Comparison of ENCODE assay signal across 8 cellular contexts in the genomic region with DNA sequence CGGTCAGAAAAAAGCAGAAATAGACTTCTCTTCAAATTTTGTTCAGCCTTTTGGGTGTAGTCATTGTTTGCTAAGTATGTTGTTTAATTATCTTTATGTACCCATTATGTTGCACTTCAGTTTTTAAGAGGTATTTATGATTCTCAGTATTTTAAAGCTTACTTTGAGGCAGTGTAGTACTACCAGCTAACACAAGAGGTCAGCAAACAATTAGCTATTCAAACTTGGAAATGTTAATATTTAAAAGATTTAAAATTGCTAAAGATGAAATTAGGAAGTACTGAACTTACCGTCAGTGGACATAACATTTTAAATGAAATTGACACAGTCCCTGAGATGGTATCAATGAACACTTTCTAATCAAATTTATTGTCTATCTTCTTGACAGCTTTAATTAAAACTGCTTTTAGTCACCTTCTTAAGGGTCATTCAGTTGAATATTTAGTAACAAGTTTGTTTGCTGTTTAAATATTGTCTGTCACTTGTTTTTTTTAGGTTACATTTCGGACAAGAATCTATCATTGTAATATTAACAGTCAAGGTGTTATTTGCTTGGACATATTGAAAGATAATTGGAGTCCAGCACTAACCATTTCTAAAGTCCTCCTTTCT. TPM values are rescaled to one million over a fixed set of nuclear protein-coding genes. Genes with fewer than 3 reads are reported as not detected.
DNase-seq lines count a peak whose midpoint lies in the region; ATAC-seq and TF ChIP-seq lines count a peak whose summit lies in the region.

No MANE protein-coding gene starts in this region.

- peak; percentile 31 for DNase-seq in DMS 273 (lab: John Stamatoyannopoulos, UW; ENCODE audit: unreplicated experiment)
- DNase-seq in DMS 273 treated with DMSO at 0.1 percent for 48 hours (lab: John Stamatoyannopoulos, UW): no peak
- DNase-seq in HT-29 (ENCODE audit: low spot score): peak; percentile 30
- no peak for DNase-seq in body of pancreas
- peak; percentile 39 for DNase-seq in left kidney (ENCODE audit: low read depth, low spot score)
- DNase-seq in DMS79 treated with DMSO at 0.1 percent for 48 hours (lab: John Stamatoyannopoulos, UW): no peak

- no peaks in the 10 kb centered on the region for H3K9me3 ChIP-seq in body of pancreas

- intact Hi-C loops in body of pancreas (cut with DNase I): no loop called here

- TF ChIP-seq CTCF in body of pancreas (IDR thresholded peaks at IDR 0.05): peak; percentile 47 to 97 (median 77)

- WGBS in body of pancreas, 2 donors: 36 to 48% methylated on average over 3 of the region's 3 CpGs

- H3K4me1 ChIP-seq in body of pancreas: no peaks in the 10 kb centered on the region

- no peak for TF ChIP-seq POLR2A in body of pancreas (IDR thresholded peaks at IDR 0.05)

- H3K27me3 ChIP-seq in body of pancreas: no peaks in the 10 kb centered on the region

- H3K27ac ChIP-seq in body of pancreas: no peak overlapping the region

- H3K4me3 ChIP-seq in body of pancreas: no peak overlapping the region

- no peak for ATAC-seq in body of pancreas
- ATAC-seq in GM18520 (IDR thresholded peaks at IDR 0.05; ENCODE audit: unreplicated experiment): no peak
- ATAC-seq in GM19463 (IDR thresholded peaks at IDR 0.05; ENCODE audit: unreplicated experiment): no peak

- H3K36me3 ChIP-seq in body of pancreas (replicated peaks in 1 of 2; ENCODE audit: insufficient read depth in 1 of 2, low read depth in 2 of 2): no peaks in the 10 kb centered on the region

RNA-seq across cellular contexts. Expression of a gene that starts 28.1 kb away (rescaled TPM):
- total RNA-seq in HT-29 (2014; rRNA removed; shearing (Covaris generic)): 1.2 and 2.2 TPM in 2 replicates
- 1 to 10 TPM; 2.0 to 7.8 TPM for total RNA-seq in body of pancreas

RNA-seq across cellular contexts. Expression of a gene that starts 28.2 kb away (rescaled TPM):
- total RNA-seq in HT-29 (2014; rRNA removed; shearing (Covaris generic)): 1,130 and 1,186 TPM in 2 replicates
- total RNA-seq in body of pancreas: 1,000 to 10,000 TPM in 1 of 2 donors, 100 to 1,000 TPM in 1; 385 to 1,128 TPM

RNA-seq across cellular contexts. Expression of a gene that starts 56.4 kb away (rescaled TPM):
- 10.9 and 12.9 TPM in 2 replicates for total RNA-seq in HT-29 (2014; rRNA removed; shearing (Covaris generic))
- 10 to 100 TPM; 13.0 to 14.5 TPM for total RNA-seq in body of pancreas

Comparison
In these comparisons a context has a peak if more than half of its experiments do, and no peak if none do; other contexts are left out.
1. DNase-seq: peak in DMS 273 (single experiment), HT-29 (single experiment) and left kidney (single experiment); none in DMS 273 treated with DMSO at 0.1 percent for 48 hours (single experiment), body of pancreas (0 of 4) and DMS79 treated with DMSO at 0.1 percent for 48 hours (single experiment).